In the genomic region with DNA sequence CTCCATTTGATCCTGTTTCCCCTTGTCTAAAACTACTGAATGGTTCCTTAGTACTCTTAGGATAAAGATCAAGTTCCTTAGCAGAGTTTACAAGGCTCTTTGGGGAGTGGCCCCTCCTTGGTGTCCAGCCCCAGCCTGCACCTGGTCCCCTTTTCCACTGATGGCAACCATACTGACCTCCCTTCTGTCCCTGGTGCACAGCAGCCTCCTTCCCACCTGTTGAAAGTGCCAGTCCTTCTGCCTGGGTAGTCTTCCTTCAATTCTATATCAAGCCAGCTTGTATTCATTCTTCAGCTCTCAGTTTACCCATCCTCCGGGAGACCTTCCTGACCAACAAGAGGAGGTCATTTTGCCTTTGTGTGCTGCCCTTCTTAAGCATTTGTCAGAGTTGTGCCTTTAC, we compare ENCODE assay signal across 32 cellular contexts. TPM values are rescaled to one million over a fixed set of nuclear protein-coding genes. Genes with fewer than 3 reads are reported as not detected.
"Had no signal": no experiment of that assay in that cellular context is flagged by ENCODE, and none has a peak within 500 bp of the region (broad histone marks: within the 10 kb centered on the region; RNA-seq: fewer than 3 reads in every experiment).

No MANE protein-coding gene starts in this region.

- H3K27me3 ChIP-seq: ovary, right lobe of liver, stomach, thyroid gland, tibial nerve, upper lobe of left lung, uterus had no signal

- ATAC-seq: naive thymus-derived CD8-positive, alpha-beta T cell; natural killer cell treated with Interleukin-12 subunit alpha and Interleukin-12 subunit beta and Interleukin-15 and Interleukin-18, amount 100 ng/mL, for 72 hours; psoas muscle; right cardiac atrium; right lobe of liver; stimulated activated effector memory CD8-positive, alpha-beta T cell treated with anti-CD3 and anti-CD28 coated beads, Interleukin-12 subunit alpha, Interleukin-12 subunit beta, amount 100 ng/mL, for 72 hours; stimulated activated naive B cell treated with anti-CD40 and anti-IgM and Interleukin-4, amounts not matched to agents 10 μg/mL and 1 μg/mL and 100 μg/mL, for 72 hours had no signal

- H2AFZ ChIP-seq: parathyroid adenoma had no signal

- H3K4me1 ChIP-seq: parathyroid adenoma, psoas muscle, right lobe of liver, spleen, stomach, tibial nerve, upper lobe of left lung, uterus had no signal

- DNase-seq: naive B cell; naive thymus-derived CD8-positive, alpha-beta T cell; nephron progenitor cell; occipital lobe; ovary; posterior cingulate gyrus; psoas muscle; right cardiac atrium; right lobe of liver; spleen; stimulated activated CD4-positive, alpha-beta T cell treated with anti-CD3 and anti-CD28 coated beads, Interleukin-12 subunit alpha, Interleukin-12 subunit beta, amount 100 ng/mL, for 4 hours; stimulated activated CD4-positive, alpha-beta T cell treated with anti-CD3 and anti-CD28 coated beads, Interleukin-2, amount 100 ng/mL, for 24 hours; stimulated activated CD4-positive, alpha-beta T cell treated with anti-CD3 and anti-CD28 coated beads, Interleukin-2, amount 100 ng/mL, for 48 hours; stimulated activated CD4-positive, alpha-beta T cell treated with anti-CD3 and anti-CD28 coated beads, Interleukin-4, amount 100 ng/mL, for 24 hours; stimulated activated naive B cell treated with anti-CD40 and anti-IgM and Interleukin-4, amounts not matched to agents 10 μg/mL and 1 μg/mL and 100 μg/mL, for 72 hours; stimulated activated naive CD4-positive, alpha-beta T cell treated with Interleukin-2 at 50 U/mL for 16 hours; stomach; thyroid gland; trophoblast cell; upper lobe of left lung; uterus had no signal

- H3K79me2 ChIP-seq: parathyroid adenoma had no signal

- H3K9ac ChIP-seq: parathyroid adenoma had no signal

- H3K27ac ChIP-seq: ovary, parathyroid adenoma, psoas muscle, right lobe of liver, skin epidermis, spleen, stomach, thoracic aorta, thyroid gland, tibial nerve, upper lobe of left lung, uterus had no signal

- H3K9me3 ChIP-seq: psoas muscle, right lobe of liver, spleen, stomach, thoracic aorta, thyroid gland, tibial nerve, upper lobe of left lung, uterus had no signal

- H3K4me2 ChIP-seq: smooth muscle cell had no signal

- H3K4me3 ChIP-seq: ovary, psoas muscle, right lobe of liver, skin epidermis, smooth muscle cell, spleen, stomach, thoracic aorta, thyroid gland, tibial nerve, upper lobe of left lung, uterus had no signal

- H3K36me3 ChIP-seq: ovary, right lobe of liver, spleen, stomach, thoracic aorta, thyroid gland, tibial nerve, upper lobe of left lung, uterus had no signal

RNA-seq across cellular contexts. Expression of gene NMU, which starts 30.4 kb away (rescaled TPM):
- total RNA-seq: naive thymus-derived CD8-positive, alpha-beta T cell; natural killer cell treated with Interleukin-12 subunit alpha and Interleukin-12 subunit beta and Interleukin-15 and Interleukin-18, amount 100 ng/mL, for 72 hours; osteoblast; psoas muscle; renal cortical epithelial cell; right cardiac atrium; right lobe of liver; smooth muscle cell; subcutaneous adipose tissue; thoracic aorta; ureter had no signal
- polyA plus RNA-seq: naive thymus-derived CD8-positive, alpha-beta T cell; psoas muscle; right cardiac atrium; smooth muscle cell had no signal
